8 cellular contexts compared by ENCODE assay signal in the genomic region with DNA sequence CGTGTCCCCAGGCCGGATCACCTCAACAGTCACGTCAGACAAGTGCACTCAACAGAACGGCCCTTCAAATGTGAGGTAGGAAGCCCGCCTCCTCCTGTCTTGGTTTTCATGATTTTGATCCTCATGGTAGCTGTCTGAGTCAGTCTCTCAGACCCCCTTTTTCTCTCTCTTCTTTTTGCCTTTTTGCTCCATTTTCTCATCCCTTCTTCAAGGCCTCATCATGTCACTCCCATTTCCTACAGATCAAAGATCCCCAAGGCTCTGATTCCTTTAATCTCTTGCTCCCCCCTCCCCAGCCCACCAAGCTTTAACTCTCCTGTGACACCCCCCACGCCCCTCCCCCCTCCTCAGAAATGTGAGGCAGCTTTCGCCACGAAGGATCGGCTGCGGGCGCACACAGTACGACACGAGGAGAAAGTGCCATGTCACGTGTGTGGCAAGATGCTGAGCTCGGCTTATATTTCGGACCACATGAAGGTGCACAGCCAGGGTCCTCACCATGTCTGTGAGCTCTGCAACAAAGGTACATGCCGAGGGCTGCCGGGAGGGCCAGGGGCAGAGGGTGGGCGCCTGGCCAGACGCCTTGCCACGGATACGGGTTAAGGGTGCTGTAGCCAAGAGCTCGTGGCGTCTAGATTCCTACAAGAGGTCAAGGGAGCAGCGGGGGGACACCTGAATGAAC. TPM values are rescaled to one million over a fixed set of nuclear protein-coding genes. Genes with fewer than 3 reads are reported as not detected.
DNase-seq lines count a peak whose midpoint lies in the region; ATAC-seq, FAIRE-seq and TF ChIP-seq lines count a peak whose summit lies in the region.

No MANE protein-coding gene starts in this region.

- H3K36me3 Mint-ChIP-seq in astrocyte (ENCODE audit: low read depth, unreplicated experiment) = peaks cover 9% of the 10 kb centered on the region

- H3K9me3 ChIP-seq in A673 (ENCODE audit: low read depth, low read length, poor library complexity, severe bottlenecking) (no peaks in the 10 kb centered on the region), HUES64 (ENCODE audit: insufficient read depth, low read depth, low read length) (no peaks in the 10 kb centered on the region), astrocyte (ENCODE audit: insufficient read depth, low read depth, low read length) (no peaks in the 10 kb centered on the region), lower lobe of right lung (no peaks in the 10 kb centered on the region)

- peak overlapping the region; percentile 93 for H3K4me2 ChIP-seq in astrocyte (ENCODE audit: low read length)

- peaks cover 34% of the 10 kb centered on the region for H3K79me2 ChIP-seq in astrocyte (ENCODE audit: insufficient read depth, low read length)

- CTCF ChIA-PET in A673 (lab: Charles Lee) = interaction anchor here (0.9 to 2.8 kb wide), 3 partner anchors 7 to 40 kb away, joined by 3 to 22 read pairs (median 9); a partner anchor contains a TSS

- ATAC-seq in lower lobe of right lung (no peak), GM19023 (IDR thresholded peaks at IDR 0.05; ENCODE audit: unreplicated experiment) (no peak)

- POLR2A ChIA-PET in A673 (lab: Charles Lee; ENCODE audit: low non-redundant PET) = no interaction called here

- peaks cover 32% of the 10 kb centered on the region for H3K4me1 Mint-ChIP-seq in astrocyte (ENCODE audit: low read depth, unreplicated experiment)

- intact Hi-C loops in A673 (cut with micrococcal nuclease; ENCODE audit: unreplicated experiment) = loop anchor here (2.0 kb wide), 1 partner anchor 212 kb away; no protein-coding TSS in a partner anchor
- intact Hi-C loops in lower lobe of right lung (cut with DNase I) = no loop called here

- H3K36me3 ChIP-seq in A673 (ENCODE audit: insufficient read depth, low read length, poor library complexity, severe bottlenecking) (peaks cover 37% of the 10 kb centered on the region), HUES64 (ENCODE audit: insufficient read depth, low read length) (peaks cover 32% of the 10 kb centered on the region), astrocyte (ENCODE audit: insufficient read depth, low read length) (no peaks in the 10 kb centered on the region), lower lobe of right lung (peaks cover 21% of the 10 kb centered on the region), urinary bladder (ENCODE audit: insufficient read depth) (no peaks in the 10 kb centered on the region)

- H3K9ac ChIP-seq in HUES64 (ENCODE audit: low read depth, low read length) = peak overlapping the region; percentile 77
- peak overlapping the region; percentile 84 for H3K9ac ChIP-seq in astrocyte (ENCODE audit: low read length)

- H3K4me1 ChIP-seq in A673 (ENCODE audit: insufficient read depth, low read length, poor library complexity, severe bottlenecking) (peaks cover 40% of the 10 kb centered on the region), HUES64 (ENCODE audit: insufficient read depth, low read length) (peaks cover 42% of the 10 kb centered on the region), astrocyte (ENCODE audit: insufficient read depth, low read length) (peaks cover 40% of the 10 kb centered on the region), lower lobe of right lung (peaks cover 62% of the 10 kb centered on the region), urinary bladder (ENCODE audit: insufficient read depth) (no peaks in the 10 kb centered on the region)

- H3K27ac ChIP-seq in A673 (ENCODE audit: low read depth, low read length, poor library complexity, severe bottlenecking) = peak overlapping the region; percentile 95
- H3K27ac ChIP-seq in HUES64 (ENCODE audit: low read depth, low read length) = peak overlapping the region; percentile 94; the same call in 1 of the 2 replicates
- H3K27ac ChIP-seq in astrocyte (ENCODE audit: low read depth, low read length) = peak overlapping the region; percentile 68
- peak overlapping the region; percentile 86 for H3K27ac ChIP-seq in lower lobe of right lung
- peak overlapping the region; percentile 86 for H3K27ac ChIP-seq in urinary bladder (ENCODE audit: low read depth)

- H3K27me3 ChIP-seq in A673 (replicated peaks; ENCODE audit: insufficient read depth, low read depth, low read length, poor library complexity) (no peaks in the 10 kb centered on the region), HUES64 (ENCODE audit: insufficient read depth, low read length) (no peaks in the 10 kb centered on the region), astrocyte (ENCODE audit: insufficient read depth, low read length) (no peaks in the 10 kb centered on the region), lower lobe of right lung (ENCODE audit: low read depth) (no peaks in the 10 kb centered on the region)

- H3K27ac Mint-ChIP-seq in astrocyte (ENCODE audit: unreplicated experiment) = peak overlapping the region; percentile 63

- H3K4me3 ChIP-seq in A673 (ENCODE audit: low read depth, low read length, poor library complexity, severe bottlenecking) (peak overlapping the region; percentile 58), HUES64 (ENCODE audit: low read length) (peak overlapping the region; percentile 72), astrocyte (ENCODE audit: insufficient read depth, low read depth, low read length) (peak overlapping the region; percentile 77), lower lobe of right lung (peak overlapping the region; percentile 69), urinary bladder (ENCODE audit: low read depth, low read length) (peak overlapping the region; percentile 72)

- H4K20me1 ChIP-seq in astrocyte (ENCODE audit: insufficient read depth, low read length) = peaks cover 34% of the 10 kb centered on the region

- H3K4me3 Mint-ChIP-seq in astrocyte (ENCODE audit: unreplicated experiment) = peak overlapping the region; percentile 91

- whole genome bisulfite sequencing in HUES64 = 60% methylated on average over 25 of the region's 25 CpGs
- 43% methylated on average over 25 of the region's 25 CpGs for WGBS in urinary bladder

- TF ChIP-seq CTCF in A673 (conservative IDR thresholded peaks at IDR 0.05; ENCODE audit: low read depth, low read length) = no peak
- TF ChIP-seq CTCF in astrocyte (IDR thresholded peaks at IDR 0.05; ENCODE audit: insufficient read depth, low read depth, low read length) = no peak
- TF ChIP-seq CTCF in lower lobe of right lung (IDR thresholded peaks at IDR 0.05) = no peak

- H3K27me3 Mint-ChIP-seq in astrocyte (ENCODE audit: low read depth, unreplicated experiment) = no peaks in the 10 kb centered on the region

- DNase-seq in A673 (ENCODE audit: low spot score) (no peak), astrocyte (ENCODE audit: low read depth) (no peak), lower lobe of right lung (no peak), NCI-H2171 (lab: John Stamatoyannopoulos, UW) (no peak), SHP77 (lab: John Stamatoyannopoulos, UW) (no peak)

- FAIRE-seq in astrocyte (lab: Jason Lieb, UNC) = no peak

- no TSS peak for BruUV-seq in A673 (replicated peaks; lab: Mats Ljungman, UMichigan)

- no peaks in the 10 kb centered on the region for H3K9me3 Mint-ChIP-seq in astrocyte (ENCODE audit: unreplicated experiment)

- H2AFZ ChIP-seq in astrocyte (ENCODE audit: low read depth, low read length) = no peak overlapping the region

RNA-seq across cellular contexts. Expression of a gene that starts 2.0 kb away (rescaled TPM):
- total RNA-seq in A673 (2021) (457 and 516 TPM in 2 replicates), astrocyte (216 and 247 TPM in 2 replicates), lower lobe of right lung (169 TPM), urinary bladder (136 TPM)
- 290 TPM for polyA plus RNA-seq in HUES64 (2013, experiment 1 of 2)
- polyA plus RNA-seq in HUES64 (2013, experiment 2 of 2) = 272 TPM
- polyA plus RNA-seq in urinary bladder = 171 TPM

RNA-seq across cellular contexts. Expression of a gene that starts 3.6 kb away (rescaled TPM):
- 9.0 TPM in 2 replicates for total RNA-seq in A673 (2021)
- 10.2 TPM for polyA plus RNA-seq in HUES64 (2013, experiment 1 of 2)
- polyA plus RNA-seq in HUES64 (2013, experiment 2 of 2) = 12.9 TPM
- total RNA-seq in astrocyte = 6.2 and 6.7 TPM in 2 replicates
- total RNA-seq in lower lobe of right lung = 3.2 TPM
- total RNA-seq in urinary bladder = 7.9 TPM
- 8.2 TPM for polyA plus RNA-seq in urinary bladder

RNA-seq across cellular contexts. Expression of a gene that starts 7.6 kb away (rescaled TPM):
- total RNA-seq in A673 (2021) = 47.4 and 50.0 TPM in 2 replicates
- polyA plus RNA-seq in HUES64 (2013, experiment 1 of 2) = 52.5 TPM
- 49.5 TPM for polyA plus RNA-seq in HUES64 (2013, experiment 2 of 2)
- 20.1 and 20.8 TPM in 2 replicates for total RNA-seq in astrocyte
- 18.1 TPM for total RNA-seq in lower lobe of right lung
- 14.1 TPM for total RNA-seq in urinary bladder
- polyA plus RNA-seq in urinary bladder = 27.1 TPM

RNA-seq across cellular contexts. Expression of a gene that starts 11.9 kb away (rescaled TPM):
- total RNA-seq in A673 (2021) (5.6 and 7.1 TPM in 2 replicates), astrocyte (38.7 and 40.1 TPM in 2 replicates), lower lobe of right lung (248 TPM), urinary bladder (42.7 TPM)
- polyA plus RNA-seq in HUES64 (2013, experiment 1 of 2) = 0.80 TPM
- polyA plus RNA-seq in HUES64 (2013, experiment 2 of 2) = 1.4 TPM
- 143 TPM for polyA plus RNA-seq in urinary bladder

RNA-seq across cellular contexts. Expression of a gene that starts 17.8 kb away (rescaled TPM):
- total RNA-seq in A673 (2021) (171 and 186 TPM in 2 replicates), astrocyte (12.5 and 14.3 TPM in 2 replicates), lower lobe of right lung (21.8 TPM), urinary bladder (37.0 TPM)
- 91.3 TPM for polyA plus RNA-seq in HUES64 (2013, experiment 1 of 2)
- polyA plus RNA-seq in HUES64 (2013, experiment 2 of 2) = 95.0 TPM
- 27.0 TPM for polyA plus RNA-seq in urinary bladder
